In genomic region chr12:106651552-106651951, GRCh38 we compare ENCODE assay signal across 29 cellular contexts.
"Had no signal": no experiment of that assay in that cellular context is flagged by ENCODE, and none has a peak within 500 bp of the region (broad histone marks: within the 10 kb centered on the region; RNA-seq: fewer than 3 reads in every experiment).

No MANE protein-coding gene starts in this region.

- H3K27ac ChIP-seq: adrenal gland, body of pancreas, cardiac muscle cell, epithelial cell of prostate, heart right ventricle, WERI-Rb-1 had no signal

- ATAC-seq: activated CD4-positive, CD25-positive, alpha-beta regulatory T cell treated with anti-CD3 and anti-CD28 coated beads, Interleukin-2, amount 50 U/mL, for 24 hours; activated CD8-positive, alpha-beta T cell treated with anti-CD3 and anti-CD28 coated beads for 36 hours; activated naive CD8-positive, alpha-beta T cell treated with anti-CD3 and anti-CD28 coated beads, Interleukin-2, amount 50 U/mL, for 24 hours; activated T-cell treated with anti-CD3 and anti-CD28 coated beads, Interleukin-2, amount 50 U/mL, for 4 hours; activated T-helper 17 cell treated with anti-CD3 and anti-CD28 coated beads, Interleukin-2, amount 50 U/mL, for 72 hours; body of pancreas; effector memory CD8-positive, alpha-beta T cell; heart right ventricle; T-helper 17 cell had no signal

- DNase-seq: activated B cell treated with CpG ODN at 0.5 μM for 24 hours; activated CD4-positive, alpha-beta T cell treated with anti-CD3 and anti-CD28 coated beads for 48 hours; activated CD4-positive, alpha-beta T cell treated with anti-CD3 and anti-CD28 coated beads, Interleukin-2, amount 50 U/mL, for 1 hour; activated CD4-positive, alpha-beta T cell treated with anti-CD3 and anti-CD28 coated beads, Interleukin-2, amount 50 U/mL, for 48 hours; activated CD8-positive, alpha-beta memory T cell treated with anti-CD3 and anti-CD28 coated beads for 24 hours; activated CD8-positive, alpha-beta T cell treated with anti-CD3 and anti-CD28 coated beads for 36 hours; activated effector memory CD4-positive, alpha-beta T cell treated with Interleukin-2 at 50 U/mL for 16 hours; activated gamma-delta T cell treated with Interleukin-2 at 50 U/mL for 16 hours; activated naive CD4-positive, alpha-beta T cell treated with anti-CD3 and anti-CD28 coated beads for 36 hours; activated naive CD8-positive, alpha-beta T cell treated with anti-CD3 and anti-CD28 coated beads for 36 hours; activated naive CD8-positive, alpha-beta T cell treated with anti-CD3 and anti-CD28 coated beads, Interleukin-2, amount 50 U/mL, for 24 hours; activated T-cell treated with anti-CD3 and anti-CD28 coated beads, Interleukin-2, amount 50 U/mL, for 4 hours; adrenal gland; aorta; body of pancreas; cortex of kidney; dermis blood vessel endothelial cell; effector CD4-positive, alpha-beta T cell; effector memory CD8-positive, alpha-beta T cell; foreskin fibroblast; heart right ventricle; T-helper 1 cell; T-helper 17 cell; T1000; WERI-Rb-1 had no signal
